ENCODE assay signal across 22 cellular contexts in the genomic region with DNA sequence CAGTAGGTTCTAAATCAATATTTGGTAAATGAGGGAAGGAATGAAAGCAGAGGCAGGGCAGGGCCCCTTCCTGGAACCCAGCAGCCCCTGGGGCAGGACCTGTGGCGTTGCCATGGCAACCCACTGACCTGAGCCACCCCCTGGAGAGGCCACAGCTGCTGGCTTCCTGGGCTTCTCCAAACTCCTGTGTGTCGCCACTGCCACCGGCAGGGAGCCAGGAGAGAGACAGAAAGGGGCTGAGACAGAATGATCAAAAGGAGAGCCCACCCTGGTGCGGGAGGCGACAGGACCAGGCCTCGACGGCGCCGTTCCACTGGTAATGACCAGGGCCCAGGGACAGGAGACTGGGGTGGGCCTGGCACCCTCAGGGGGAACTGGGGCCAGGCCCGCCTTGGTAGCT. TPM values are rescaled to one million over a fixed set of nuclear protein-coding genes. Genes with fewer than 3 reads are reported as not detected.
DNase-seq lines count a peak whose midpoint lies in the region; ATAC-seq and TF ChIP-seq lines count a peak whose summit lies in the region.
"Had no signal": no experiment of that assay in that cellular context is flagged by ENCODE, and none has a peak within 500 bp of the region (broad histone marks: within the 10 kb centered on the region; RNA-seq: fewer than 3 reads in every experiment).

No MANE protein-coding gene starts in this region.

- peak overlapping the region; percentile 20 for H3K27ac Mint-ChIP-seq in endodermal cell

- H3K9me3 Mint-ChIP-seq in endodermal cell, result no peaks in the 10 kb centered on the region
- H3K9me3 Mint-ChIP-seq: stimulated activated naive CD8-positive, alpha-beta T cell treated with anti-CD3 and anti-CD28 coated beads, Interleukin-15, amount 100 ng/mL, for 72 hours had no signal

- H3K9ac ChIP-seq in endodermal cell (ENCODE audit: extremely low read depth, low read length, poor library complexity, severe bottlenecking), result no peak overlapping the region

- TF ChIP-seq CTCF in endodermal cell (conservative IDR thresholded peaks at IDR 0.05) (peak; percentile 34), heart right ventricle (IDR thresholded peaks at IDR 0.05) (no peak)

- ATAC-seq in heart right ventricle, result no peak
- ATAC-seq: left colon; mucosa of descending colon; sciatic nerve; stimulated activated naive CD8-positive, alpha-beta T cell treated with anti-CD3 and anti-CD28 coated beads, Interleukin-15, amount 100 ng/mL, for 72 hours had no signal

- H3K27me3 ChIP-seq in endodermal cell (ENCODE audit: control insufficient read depth, insufficient read depth, low read length, poor library complexity, severe bottlenecking) (peaks cover 8% of the 10 kb centered on the region), heart right ventricle (peaks cover 0 to 41% (median 10%) of the 10 kb centered on the region in 7 donors)
- H3K27me3 ChIP-seq: upper lobe of left lung had no signal

- no peak overlapping the region for H3K4me3 Mint-ChIP-seq in endodermal cell
- H3K4me3 Mint-ChIP-seq: stimulated activated naive CD8-positive, alpha-beta T cell treated with anti-CD3 and anti-CD28 coated beads, Interleukin-15, amount 100 ng/mL, for 72 hours had no signal

- no peaks in the 10 kb centered on the region for H3K36me3 Mint-ChIP-seq in endodermal cell (ENCODE audit: low read depth)

- 76 to 77% methylated on average over 3 to 10 of the region's 10 CpGs for WGBS in endodermal cell (ENCODE audit: insufficient coverage in 1 of 2, insufficient read length in 1 of 2), 2 experiments
- WGBS in heart right ventricle, 2 donors, result 66 to 70% methylated on average over 10 of the region's 10 CpGs

- peaks cover 17% of the 10 kb centered on the region for H3K27me3 Mint-ChIP-seq in endodermal cell (ENCODE audit: insufficient read depth)

- intact Hi-C loops in cardiac septum (cut with DNase I), result no loop called here
- intact Hi-C loops in heart right ventricle (cut with DNase I), result no loop called here

- H3K9me3 ChIP-seq in endodermal cell (ENCODE audit: control insufficient read depth, low read length), result no peaks in the 10 kb centered on the region
- H3K9me3 ChIP-seq in heart right ventricle, result no peaks in the 10 kb centered on the region
- H3K9me3 ChIP-seq: mucosa of descending colon, upper lobe of left lung had no signal

- in situ Hi-C loops in KBM-7 (cut with MboI; ENCODE audit: low pct_unique_long_range_greater_than_20kb, low sequenced_read_pairs), result no loop called here

- H3K36me3 ChIP-seq in endodermal cell (ENCODE audit: control insufficient read depth, insufficient read depth, low read length) (no peaks in the 10 kb centered on the region), heart right ventricle (no peaks in the 10 kb centered on the region)
- H3K36me3 ChIP-seq: upper lobe of left lung had no signal

- H3K4me1 ChIP-seq in endodermal cell (ENCODE audit: control insufficient read depth, insufficient read depth, low read length), result peaks cover 4% of the 10 kb centered on the region
- no peaks in the 10 kb centered on the region for H3K4me1 ChIP-seq in heart right ventricle
- H3K4me1 ChIP-seq: upper lobe of left lung had no signal

- peak; percentile 13 for DNase-seq in NCI-H82 (lab: John Stamatoyannopoulos, UW)
- DNase-seq in NCI-H82 treated with DMSO at 0.1 percent for 48 hours (lab: John Stamatoyannopoulos, UW; ENCODE audit: unreplicated experiment), result no peak
- DNase-seq in NCI-H524 (lab: John Stamatoyannopoulos, UW), result peak; percentile 71 to 82
- peak; percentile 88 for DNase-seq in endodermal cell
- no peak for DNase-seq in cardiac septum (ENCODE audit: low spot score)
- DNase-seq in COR-L47 (lab: John Stamatoyannopoulos, UW), result no peak
- no peak for DNase-seq in KBM-7
- no peak for DNase-seq in heart right ventricle
- DNase-seq: activated CD4-positive, alpha-beta T cell treated with anti-CD3 and anti-CD28 coated beads, Interleukin-2, amount 50 U/mL, for 1 hour; activated naive CD4-positive, alpha-beta T cell; activated T-cell treated with anti-CD3 and anti-CD28 coated beads for 4 hours; EL; hippocampal formation; Karpas-422; left colon; mucosa of descending colon; NCI-H1694; NCI-H446 treated with DMSO at 0.1 percent for 48 hours; stimulated activated naive CD8-positive, alpha-beta T cell treated with anti-CD3 and anti-CD28 coated beads, Interleukin-15, amount 100 ng/mL, for 72 hours had no signal

- peak overlapping the region; percentile 89 for H3K27ac ChIP-seq in endodermal cell (ENCODE audit: low read depth, low read length)
- no peak overlapping the region for H3K27ac ChIP-seq in heart right ventricle
- H3K27ac ChIP-seq: C4-2B, upper lobe of left lung had no signal

- peaks cover 17% of the 10 kb centered on the region for H3K4me1 Mint-ChIP-seq in endodermal cell

- no peak overlapping the region for H3K4me3 ChIP-seq in endodermal cell (ENCODE audit: low read length)
- no peak overlapping the region for H3K4me3 ChIP-seq in heart right ventricle
- H3K4me3 ChIP-seq: mucosa of descending colon, upper lobe of left lung had no signal

RNA-seq across cellular contexts. Expression of a gene that starts 18.2 kb away (rescaled TPM):
- total RNA-seq in endodermal cell (under 1 TPM; 0.09 to 0.86 TPM), cardiac septum (not detected), heart right ventricle (under 1 TPM in 2 of 10 donors, not detected in 8; 0.11 TPM)
- polyA plus RNA-seq in endodermal cell (2013, experiment 1 of 2), result 95.3 TPM
- polyA plus RNA-seq in endodermal cell (2013, experiment 2 of 2), result 84.7 TPM
- under 1 TPM in 1 of 2 donors, not detected in 1; 0.01 TPM for polyA plus RNA-seq in heart right ventricle
- total RNA-seq: mucosa of descending colon, sciatic nerve, upper lobe of left lung had no signal

Comparison
In these comparisons a context has a peak if more than half of its experiments do, and no peak if none do; other contexts are left out.
1. DNase-seq: peak in NCI-H82 (single experiment), NCI-H524 (2 of 2) and endodermal cell (single experiment); none in NCI-H82 treated with DMSO at 0.1 percent for 48 hours (single experiment), cardiac septum (single experiment), COR-L47 (single experiment), KBM-7 (single experiment) and heart right ventricle (0 of 2).